Comparison of ENCODE assay signal across 10 cellular contexts in genomic region chr1:242147096-242147976, GRCh38.
A peak's percentile ranks its signal among the peaks of the same experiment; 100 is the strongest.
DNase-seq lines count a peak whose midpoint lies in the region; ATAC-seq and TF ChIP-seq lines count a peak whose summit lies in the region.
"Had no signal": no experiment of that assay in that cellular context is flagged by ENCODE, and none has a peak within 500 bp of the region (broad histone marks: within the 10 kb centered on the region; RNA-seq: fewer than 3 reads in every experiment).

No MANE protein-coding gene starts in this region.

- no peaks in the 10 kb centered on the region for H3K27me3 ChIP-seq in MG63
- H3K27me3 ChIP-seq: BLaER1, left lung had no signal

- TF ChIP-seq CTCF in coronary artery (IDR thresholded peaks at IDR 0.05): no peak

- H3K4me3 ChIP-seq in MG63 (peak overlapping the region; percentile 27), coronary artery (peak overlapping the region; percentile 36)
- H3K4me3 ChIP-seq: BLaER1, left lung had no signal

- no peak overlapping the region for H3K27ac ChIP-seq in coronary artery
- H3K27ac ChIP-seq: BLaER1 had no signal

- peaks cover 6% of the 10 kb centered on the region; the same call in 1 of the 2 replicates for H3K9me3 ChIP-seq in MG63
- H3K9me3 ChIP-seq: BLaER1 had no signal

- H3K36me3 ChIP-seq in MG63: no peaks in the 10 kb centered on the region
- H3K36me3 ChIP-seq: BLaER1, left lung had no signal

- ATAC-seq in GM19452 (IDR thresholded peaks at IDR 0.05; ENCODE audit: unreplicated experiment): peak; percentile 70
- ATAC-seq in Right ventricle myocardium inferior: no peak
- no peak for ATAC-seq in HG02884 (IDR thresholded peaks at IDR 0.05; ENCODE audit: unreplicated experiment)
- ATAC-seq: left lung had no signal

- intact Hi-C loops in Right ventricle myocardium inferior (cut with DNase I): no loop called here

- DNase-seq in A172 (ENCODE audit: low spot score): peak; percentile 9
- peak; percentile 16 for DNase-seq in MG63
- DNase-seq in coronary artery (ENCODE audit: low spot score): no peak
- DNase-seq in germinal center (ENCODE audit: low spot score): no peak
- no peak for DNase-seq in Right ventricle myocardium inferior (ENCODE audit: missing footprints)
- DNase-seq in globus pallidus (ENCODE audit: low spot score): no peak
- DNase-seq: left lung had no signal

Comparison
In these comparisons a context has a peak if more than half of its experiments do, and no peak if none do; other contexts are left out.
1. DNase-seq: peak in A172 (single experiment) and MG63 (single experiment); none in coronary artery (single experiment), germinal center (single experiment), Right ventricle myocardium inferior (single experiment) and globus pallidus (single experiment).